10 cellular contexts compared by ENCODE assay signal in the genomic region with DNA sequence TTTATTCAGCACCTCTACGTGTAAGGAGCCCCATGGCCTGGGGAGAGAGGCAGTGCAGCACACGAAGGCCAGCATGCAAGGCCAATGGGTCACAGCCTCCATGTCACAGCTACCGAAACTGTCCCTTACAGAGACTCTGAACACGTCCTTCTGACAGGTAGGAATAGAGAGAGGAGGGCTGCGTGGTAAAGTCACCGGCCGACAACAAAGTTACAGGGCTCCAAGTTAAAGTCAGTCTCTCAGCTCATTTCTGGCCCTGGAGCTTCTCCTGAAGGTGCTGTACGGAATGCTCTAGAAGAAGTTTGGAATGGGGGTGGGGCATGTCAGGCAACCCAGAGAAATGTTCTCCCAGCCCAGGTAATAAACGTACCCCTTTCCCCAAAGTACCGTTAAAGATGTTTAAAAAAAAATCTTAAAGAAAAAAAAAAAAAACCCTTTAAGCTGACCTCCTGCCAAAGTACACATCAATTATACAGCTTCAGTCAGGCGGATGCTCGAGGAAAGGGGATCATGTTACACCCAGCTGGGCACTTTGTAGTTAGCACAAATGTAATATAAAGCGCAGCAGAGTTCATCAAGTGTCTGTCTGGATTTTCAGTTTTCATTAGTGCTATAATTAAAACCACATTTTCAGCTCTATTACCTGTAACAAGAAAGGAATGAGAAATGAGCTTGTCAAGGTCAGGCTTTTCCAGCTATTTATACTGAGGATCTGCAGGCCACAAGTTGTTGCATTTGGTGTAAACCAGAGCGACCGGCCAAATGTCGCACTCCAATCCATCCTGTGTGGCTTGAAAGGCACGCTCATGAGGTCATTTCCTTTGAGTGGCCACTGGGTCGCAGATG. TPM values are rescaled to one million over a fixed set of nuclear protein-coding genes. Genes with fewer than 3 reads are reported as not detected.
A peak's percentile ranks its signal among the peaks of the same experiment; 100 is the strongest.
DNase-seq lines count a peak whose midpoint lies in the region; ATAC-seq and TF ChIP-seq lines count a peak whose summit lies in the region.
"Had no signal": no experiment of that assay in that cellular context is flagged by ENCODE, and none has a peak within 500 bp of the region (broad histone marks: within the 10 kb centered on the region; RNA-seq: fewer than 3 reads in every experiment).

No MANE protein-coding gene starts in this region.

- H3K27ac ChIP-seq in right atrium auricular region (no peak overlapping the region), heart right ventricle (peak overlapping the region in 2 of 10 donors; percentile 8 to 41), substantia nigra (ENCODE audit: low read depth, low read length, poor library complexity, severe bottlenecking) (no peak overlapping the region)

- intact Hi-C loops in Right ventricle myocardium inferior (cut with DNase I) (loop anchor here (10.0 kb wide), 2 partner anchors 169 to 909 kb away; no protein-coding TSS in a partner anchor), heart right ventricle (cut with DNase I) (loop anchor here in 5 of 10 donors (10.0 kb wide), 5 partner anchors 159 to 1049 kb away; a partner anchor contains a TSS)

- no peaks in the 10 kb centered on the region for H3K27me3 ChIP-seq in right atrium auricular region
- H3K27me3 ChIP-seq in heart right ventricle = no peaks in the 10 kb centered on the region

- no peak for DNase-seq in Right ventricle myocardium inferior (ENCODE audit: missing footprints)
- DNase-seq in right atrium auricular region (ENCODE audit: low spot score) = no peak
- peak; percentile 92 for DNase-seq in NCI-H748 treated with DMSO at 0.1 percent for 48 hours (lab: John Stamatoyannopoulos, UW)
- DNase-seq in heart right ventricle = no peak
- DNase-seq in HPDE6-E6E7 (ENCODE audit: extremely low spot score) = no peak
- no peak for DNase-seq in substantia nigra (lab: John Stamatoyannopoulos, UW)
- DNase-seq in T-helper 1 cell = no peak

- H3K4me3 ChIP-seq in right atrium auricular region (no peak overlapping the region), heart right ventricle (no peak overlapping the region)
- H3K4me3 ChIP-seq: lung had no signal

- H3K36me3 ChIP-seq in right atrium auricular region (no peaks in the 10 kb centered on the region), heart right ventricle (no peaks in the 10 kb centered on the region)

- ATAC-seq in Right ventricle myocardium inferior (peak; percentile 41), heart right ventricle (peak in 5 of 8 donors; percentile 32 to 64 (median 60)), GM19463 (IDR thresholded peaks at IDR 0.05; ENCODE audit: unreplicated experiment) (no peak)
- ATAC-seq: activated T-helper 17 cell treated with anti-CD3 and anti-CD28 coated beads, Interleukin-2, amount 50 U/mL, for 72 hours had no signal

- TF ChIP-seq CTCF in right atrium auricular region (IDR thresholded peaks at IDR 0.05) (no peak), heart right ventricle (IDR thresholded peaks at IDR 0.05) (no peak)

- H3K4me1 ChIP-seq in right atrium auricular region (peaks cover 0 to 5% of the 10 kb centered on the region in 2 donors), heart right ventricle (peaks cover 0 to 13% (median 4%) of the 10 kb centered on the region in 9 donors)

- 68 to 73% methylated on average over 18 of the region's 18 CpGs for WGBS in heart right ventricle, 2 donors

- H3K9me3 ChIP-seq in right atrium auricular region = no peaks in the 10 kb centered on the region
- H3K9me3 ChIP-seq in heart right ventricle = no peaks in the 10 kb centered on the region

RNA-seq across cellular contexts. Expression of a gene that starts 53.3 kb away (rescaled TPM):
- 4.7 TPM for total RNA-seq in Right ventricle myocardium inferior
- total RNA-seq in right atrium auricular region = 10 to 100 TPM in 1 of 2 donors, 1 to 10 TPM in 1; 3.6 to 11.1 TPM
- total RNA-seq in heart right ventricle = 10 to 100 TPM in 1 of 10 donors, 1 to 10 TPM in 9; 1.8 to 14.7 (median 4.2) TPM
- polyA plus RNA-seq in heart right ventricle = 1 to 10 TPM; 3.1 to 5.2 TPM
